In the genomic region with DNA sequence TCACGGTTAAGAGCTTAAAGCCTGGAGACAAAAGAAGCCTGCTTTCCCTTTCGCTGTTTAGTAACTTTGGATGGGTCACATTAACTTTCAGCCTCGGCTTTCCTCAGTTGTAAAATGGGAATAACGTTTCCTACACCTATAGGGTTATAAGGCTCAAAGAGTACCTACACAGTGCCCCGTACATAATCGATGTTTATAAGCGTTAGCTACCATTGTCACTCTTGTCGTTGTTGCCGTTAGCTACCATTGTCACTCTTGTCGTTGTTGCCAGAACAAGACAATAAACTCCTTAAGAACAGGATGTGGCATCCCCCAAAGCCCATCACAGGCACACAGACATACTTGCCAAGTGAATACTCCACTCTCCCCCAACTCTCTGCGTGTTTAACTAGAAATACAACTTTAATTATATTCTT, we compare ENCODE assay signal across 8 cellular contexts. TPM values are rescaled to one million over a fixed set of nuclear protein-coding genes. Genes with fewer than 3 reads are reported as not detected.
A peak's percentile ranks its signal among the peaks of the same experiment; 100 is the strongest.
DNase-seq lines count a peak whose midpoint lies in the region; ATAC-seq, FAIRE-seq and TF ChIP-seq lines count a peak whose summit lies in the region.

No MANE protein-coding gene starts in this region.

- H3K4me2 ChIP-seq in A549, result peak overlapping the region; percentile 86

- H3K36me3 Mint-ChIP-seq in stimulated activated effector memory CD8-positive, alpha-beta T cell treated with anti-CD3 and anti-CD28 coated beads, Interleukin-12 subunit alpha, Interleukin-12 subunit beta, amount 100 ng/mL, for 72 hours, result peaks cover 4% of the 10 kb centered on the region

- TF ChIP-seq RAD21 in A549 (conservative IDR thresholded peaks at IDR 0.05 in 1 of 2, IDR thresholded peaks at IDR 0.05 in 1 of 2), result no peak

- DNase-seq in A549 (ENCODE audit: low read depth in 1 of 2, low spot score in 1 of 2) (peak in 1 of 2 experiments; percentile 24), T follicular helper cell (ENCODE audit: low read depth) (peak; percentile 61), right cardiac atrium (no peak), HuH-7.5 (ENCODE audit: low spot score) (no peak)
- no peak for DNase-seq in stimulated activated effector memory CD8-positive, alpha-beta T cell treated with anti-CD3 and anti-CD28 coated beads, Interleukin-12 subunit alpha, Interleukin-12 subunit beta, amount 100 ng/mL, for 72 hours (ENCODE audit: low spot score in 2 of 2)
- no peak for DNase-seq in activated effector memory CD4-positive, alpha-beta T cell treated with Interleukin-2 at 50 U/mL for 16 hours
- DNase-seq in activated CD4-positive, alpha-beta T cell treated with anti-CD3 and anti-CD28 coated beads for 4 hours, result no peak

- peak overlapping the region; percentile 84 for H3K4me3 ChIP-seq in A549
- H3K4me3 ChIP-seq in GM12875 (ENCODE audit: low read depth, low read length), result peak overlapping the region; percentile 81
- H3K4me3 ChIP-seq in right cardiac atrium (ENCODE audit: low read length), result no peak overlapping the region

- POLR2A ChIA-PET in A549 (lab: Yijun Ruan, JAX), result no interaction called here

- H3K9me3 ChIP-seq in A549 (0 out of 3 replicates have a peak, but pooled peaks cover 3% of the 10 kb centered on the region), right cardiac atrium (ENCODE audit: control insufficient read depth, low read length) (no peaks in the 10 kb centered on the region)

- no peak for TF ChIP-seq EP300 in A549 (IDR thresholded peaks at IDR 0.05)

- no peaks in the 10 kb centered on the region for H3K9me3 Mint-ChIP-seq in stimulated activated effector memory CD8-positive, alpha-beta T cell treated with anti-CD3 and anti-CD28 coated beads, Interleukin-12 subunit alpha, Interleukin-12 subunit beta, amount 100 ng/mL, for 72 hours

- CTCF ChIA-PET in A549 (lab: Yijun Ruan, JAX), result interaction anchor here (1.0 to 1.2 kb wide), 2 partner anchors 64 to 74 kb away, joined by 3 to 4 read pairs; a partner anchor contains a TSS

- TF ChIP-seq CTCF in A549 (IDR thresholded peaks at IDR 0.05) (no peak), GM12875 (IDR thresholded peaks at IDR 0.05; ENCODE audit: borderline replicate concordance, insufficient read depth, low read depth, low read length) (no peak)

- ATAC-seq in A549 (no peak), right cardiac atrium (peak in 1 of 2 donors; percentile 4)
- peak; percentile 58 for ATAC-seq in stimulated activated effector memory CD8-positive, alpha-beta T cell treated with anti-CD3 and anti-CD28 coated beads, Interleukin-12 subunit alpha, Interleukin-12 subunit beta, amount 100 ng/mL, for 72 hours

- H3K4me3 Mint-ChIP-seq in stimulated activated effector memory CD8-positive, alpha-beta T cell treated with anti-CD3 and anti-CD28 coated beads, Interleukin-12 subunit alpha, Interleukin-12 subunit beta, amount 100 ng/mL, for 72 hours, result no peak overlapping the region

- no peak for TF ChIP-seq POLR2A in A549 (IDR thresholded peaks at IDR 0.05; ENCODE audit: low read length)

- peaks cover 23% of the 10 kb centered on the region for H3K4me1 Mint-ChIP-seq in stimulated activated effector memory CD8-positive, alpha-beta T cell treated with anti-CD3 and anti-CD28 coated beads, Interleukin-12 subunit alpha, Interleukin-12 subunit beta, amount 100 ng/mL, for 72 hours

- no peak overlapping the region for H3K27ac Mint-ChIP-seq in stimulated activated effector memory CD8-positive, alpha-beta T cell treated with anti-CD3 and anti-CD28 coated beads, Interleukin-12 subunit alpha, Interleukin-12 subunit beta, amount 100 ng/mL, for 72 hours

- no peak for FAIRE-seq in A549 (lab: Jason Lieb, UNC)

- 84% methylated on average over 11 of the region's 11 CpGs for WGBS in A549 (ENCODE audit: missing lambda C conversion rate)
- 41% methylated on average over 11 of the region's 11 CpGs for WGBS in right cardiac atrium

- H3K27ac ChIP-seq in A549 (peak overlapping the region; percentile 90 to 98; a peak in 5 of 6 replicates), right cardiac atrium (ENCODE audit: low read length) (peak overlapping the region; percentile 58)

- intact Hi-C loops in right cardiac atrium (cut with DNase I), result loop anchor here in 2 of 4 donors (10.0 kb wide), 1 partner anchor 98 kb away; no protein-coding TSS in a partner anchor

- H3K4me1 ChIP-seq in A549, result peaks cover 28% of the 10 kb centered on the region
- H3K4me1 ChIP-seq in right cardiac atrium (ENCODE audit: control insufficient read depth, insufficient read depth, low read length), result no peaks in the 10 kb centered on the region

- H3K27me3 ChIP-seq in right cardiac atrium (ENCODE audit: control insufficient read depth, insufficient read depth), result no peaks in the 10 kb centered on the region

TF ChIP-seq in A549, 52 proteins besides CTCF, POLR2A, EP300 and RAD21:
- TF ChIP-seq CBX2 (IDR thresholded peaks at IDR 0.05; ENCODE audit: borderline replicate concordance, low read depth) (no peak), NPAS2 (CRISPR knock-in tag; IDR thresholded peaks at IDR 0.05; ENCODE audit: borderline replicate concordance) (no peak), JUNB (IDR thresholded peaks at IDR 0.05) (no peak), FOSB (CRISPR knock-in tag; IDR thresholded peaks at IDR 0.05) (no peak), TFCP2L1 (CRISPR knock-in tag; IDR thresholded peaks at IDR 0.05) (no peak), CBX8 (IDR thresholded peaks at IDR 0.05) (no peak), RCOR1 (IDR thresholded peaks at IDR 0.05; ENCODE audit: low read depth, low read length) (no peak), CHD4 (IDR thresholded peaks at IDR 0.05; ENCODE audit: borderline replicate concordance) (no peak), NR3C1 (IDR thresholded peaks at IDR 0.05) (no peak), FOXS1 (CRISPR knock-in tag; IDR thresholded peaks at IDR 0.05) (no peak), HDAC2 (IDR thresholded peaks at IDR 0.05) (no peak), PHF8 (IDR thresholded peaks at IDR 0.05; ENCODE audit: borderline replicate concordance, low read depth) (no peak), NFE2L2 (conservative IDR thresholded peaks at IDR 0.05; ENCODE audit: low read length) (no peak), EHF (CRISPR knock-in tag; IDR thresholded peaks at IDR 0.05) (no peak)
- TF ChIP-seq, protein P1, sequence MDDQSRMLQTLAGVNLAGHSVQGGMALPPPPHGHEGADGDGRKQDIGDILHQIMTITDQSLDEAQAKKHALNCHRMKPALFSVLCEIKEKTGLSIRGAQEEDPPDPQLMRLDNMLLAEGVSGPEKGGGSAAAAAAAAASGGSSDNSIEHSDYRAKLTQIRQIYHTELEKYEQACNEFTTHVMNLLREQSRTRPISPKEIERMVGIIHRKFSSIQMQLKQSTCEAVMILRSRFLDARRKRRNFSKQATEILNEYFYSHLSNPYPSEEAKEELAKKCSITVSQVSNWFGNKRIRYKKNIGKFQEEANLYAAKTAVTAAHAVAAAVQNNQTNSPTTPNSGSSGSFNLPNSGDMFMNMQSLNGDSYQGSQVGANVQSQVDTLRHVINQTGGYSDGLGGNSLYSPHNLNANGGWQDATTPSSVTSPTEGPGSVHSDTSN (IDR thresholded peaks at IDR 0.05), result no peak
- TF ChIP-seq, protein P2, sequence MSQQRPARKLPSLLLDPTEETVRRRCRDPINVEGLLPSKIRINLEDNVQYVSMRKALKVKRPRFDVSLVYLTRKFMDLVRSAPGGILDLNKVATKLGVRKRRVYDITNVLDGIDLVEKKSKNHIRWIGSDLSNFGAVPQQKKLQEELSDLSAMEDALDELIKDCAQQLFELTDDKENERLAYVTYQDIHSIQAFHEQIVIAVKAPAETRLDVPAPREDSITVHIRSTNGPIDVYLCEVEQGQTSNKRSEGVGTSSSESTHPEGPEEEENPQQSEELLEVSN (IDR thresholded peaks at IDR 0.05; ENCODE audit: borderline replicate concordance, low read depth), result no peak
- TF ChIP-seq, protein P3, sequence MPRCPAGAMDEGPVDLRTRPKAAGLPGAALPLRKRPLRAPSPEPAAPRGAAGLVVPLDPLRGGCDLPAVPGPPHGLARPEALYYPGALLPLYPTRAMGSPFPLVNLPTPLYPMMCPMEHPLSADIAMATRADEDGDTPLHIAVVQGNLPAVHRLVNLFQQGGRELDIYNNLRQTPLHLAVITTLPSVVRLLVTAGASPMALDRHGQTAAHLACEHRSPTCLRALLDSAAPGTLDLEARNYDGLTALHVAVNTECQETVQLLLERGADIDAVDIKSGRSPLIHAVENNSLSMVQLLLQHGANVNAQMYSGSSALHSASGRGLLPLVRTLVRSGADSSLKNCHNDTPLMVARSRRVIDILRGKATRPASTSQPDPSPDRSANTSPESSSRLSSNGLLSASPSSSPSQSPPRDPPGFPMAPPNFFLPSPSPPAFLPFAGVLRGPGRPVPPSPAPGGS (IDR thresholded peaks at IDR 0.05), result no peak
- TF ChIP-seq, protein P4, sequence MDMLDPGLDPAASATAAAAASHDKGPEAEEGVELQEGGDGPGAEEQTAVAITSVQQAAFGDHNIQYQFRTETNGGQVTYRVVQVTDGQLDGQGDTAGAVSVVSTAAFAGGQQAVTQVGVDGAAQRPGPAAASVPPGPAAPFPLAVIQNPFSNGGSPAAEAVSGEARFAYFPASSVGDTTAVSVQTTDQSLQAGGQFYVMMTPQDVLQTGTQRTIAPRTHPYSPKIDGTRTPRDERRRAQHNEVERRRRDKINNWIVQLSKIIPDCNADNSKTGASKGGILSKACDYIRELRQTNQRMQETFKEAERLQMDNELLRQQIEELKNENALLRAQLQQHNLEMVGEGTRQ (IDR thresholded peaks at IDR 0.05), result no peak

RNA-seq across cellular contexts. Expression of a gene that starts 0.9 kb away (rescaled TPM):
- polyA plus RNA-seq in A549 (2011; rRNA removed), result 33.2 and 41.3 TPM in 2 replicates
- 8.8 and 9.6 TPM in 2 replicates for polyA plus RNA-seq in A549 (2012; cell fraction: cytosol; rRNA removed)
- polyA plus RNA-seq in A549 (2012; cell fraction: nucleus; rRNA removed), result 7.5 and 9.5 TPM in 2 replicates
- polyA plus RNA-seq in A549 (2017; fragmentation: RNase III; extraction: RNeasy Plus Mini Kit Qiagen cat#74134 plus additional on column Dnase treatment), result 13.3 to 15.9 TPM (median 14.3 TPM) in 3 replicates
- polyA minus RNA-seq in A549 (2011; rRNA and poly(A)+ RNA removed), result 38.9 and 48.4 TPM in 2 replicates
- total RNA-seq in right cardiac atrium, result 10 to 100 TPM; 29.3 to 32.7 (median 30.3) TPM
- 14.7 TPM for polyA plus RNA-seq in right cardiac atrium
